ENCODE assay signal across 8 cellular contexts in genomic region chr10:70578371-70578947, GRCh38. TPM values are rescaled to one million over a fixed set of nuclear protein-coding genes. Genes with fewer than 3 reads are reported as not detected.
DNase-seq lines count a peak whose midpoint lies in the region; ATAC-seq and TF ChIP-seq lines count a peak whose summit lies in the region.

No MANE protein-coding gene starts in this region.

- H4K20me1 ChIP-seq in mammary epithelial cell (ENCODE audit: insufficient read depth, low read length), result no peaks in the 10 kb centered on the region

- no peaks in the 10 kb centered on the region for H3K79me2 ChIP-seq in mammary epithelial cell (ENCODE audit: insufficient read depth, low read length)

- DNase-seq in AG10803 (ENCODE audit: low read depth) (peak; percentile 12), T-helper 9 cell (peak; percentile 25), mammary epithelial cell (peak; percentile 97), nucleus accumbens (lab: John Stamatoyannopoulos, UW) (no peak), iPS-NIHi11 (ENCODE audit: low spot score) (no peak)
- peak; percentile 85 for DNase-seq in stimulated activated CD4-positive, alpha-beta T cell treated with anti-CD3 and anti-CD28 coated beads, Interleukin-1b, Interleukin-23, amount 100 ng/mL, for 48 hours

- ATAC-seq in GM19455 (IDR thresholded peaks at IDR 0.05; ENCODE audit: unreplicated experiment) (peak; percentile 52), HG03565 (IDR thresholded peaks at IDR 0.05; ENCODE audit: unreplicated experiment) (peak; percentile 41)

- no peak for TF ChIP-seq CTCF in AG10803 (conservative IDR thresholded peaks at IDR 0.05; ENCODE audit: low read length)
- no peak for TF ChIP-seq CTCF in mammary epithelial cell (conservative IDR thresholded peaks at IDR 0.05 in 1 of 2, IDR thresholded peaks at IDR 0.05 in 1 of 2; ENCODE audit: extremely low read depth in 1 of 2, insufficient read depth in 1 of 2, low read depth in 1 of 2, low read length in 2 of 2)

- H3K27ac ChIP-seq in mammary epithelial cell (ENCODE audit: insufficient read depth, low read depth, low read length), result peak overlapping the region; percentile 38

- in situ Hi-C loops in mammary epithelial cell (cut with MboI; ENCODE audit: low sequenced_read_pairs in 2 of 2), result no loop called here

- H3K4me3 ChIP-seq in AG10803 (ENCODE audit: low read length) (no peak overlapping the region), mammary epithelial cell (replicated peaks in 1 of 3; ENCODE audit: insufficient read depth in 1 of 3, low read depth in 2 of 3, low read length in 3 of 3) (no peak overlapping the region)

- no peak overlapping the region for H2AFZ ChIP-seq in mammary epithelial cell (ENCODE audit: low read depth, low read length)

- H3K36me3 ChIP-seq in mammary epithelial cell (ENCODE audit: insufficient read depth, low read length), result no peaks in the 10 kb centered on the region

- BruUV-seq in mammary epithelial cell (replicated peaks; lab: Mats Ljungman, UMichigan), result no TSS peak

- peaks cover 34% of the 10 kb centered on the region for H3K4me1 ChIP-seq in mammary epithelial cell (ENCODE audit: insufficient read depth, low read length)

- H3K27me3 ChIP-seq in mammary epithelial cell (ENCODE audit: insufficient read depth, low read length), result peaks cover 7% of the 10 kb centered on the region

- H3K9me3 ChIP-seq in mammary epithelial cell (replicated peaks; ENCODE audit: insufficient read depth, low read length), result no peaks in the 10 kb centered on the region

- intact Hi-C loops in mammary epithelial cell (cut with micrococcal nuclease), result no loop called here

- peak overlapping the region; percentile 20 for H3K4me2 ChIP-seq in mammary epithelial cell (ENCODE audit: insufficient read depth, low read depth, low read length)

- H3K9ac ChIP-seq in mammary epithelial cell (ENCODE audit: insufficient read depth, low read length), result no peak overlapping the region

- 3% methylated on average over 7 of the region's 7 CpGs for WGBS in mammary epithelial cell (ENCODE audit: low coverage, missing lambda C conversion rate)

- CTCF ChIA-PET in mammary epithelial cell (lab: Charles Lee; ENCODE audit: low non-redundant PET), result interaction anchor here (0.6 kb wide), 1 partner anchor 276 kb away, joined by 3 read pairs; no protein-coding TSS in a partner anchor

- dilution Hi-C loops in mammary epithelial cell (cut with HindIII; ENCODE audit: low sequenced_read_pairs), result no loop called here

RNA-seq across cellular contexts. Expression of gene PRF1, which starts 24.1 kb away (rescaled TPM):
- total RNA-seq in mammary epithelial cell, result not detected
- 0.07 TPM for polyA plus RNA-seq in mammary epithelial cell
- polyA minus RNA-seq in mammary epithelial cell, result not detected

Comparison
In these comparisons a context has a peak if more than half of its experiments do, and no peak if none do; other contexts are left out.
1. DNase-seq: peak in AG10803 (single experiment), T-helper 9 cell (single experiment), mammary epithelial cell (single experiment) and stimulated activated CD4-positive, alpha-beta T cell treated with anti-CD3 and anti-CD28 coated beads, Interleukin-1b, Interleukin-23, amount 100 ng/mL, for 48 hours (single experiment); none in nucleus accumbens (0 of 56) and iPS-NIHi11 (single experiment).